In the genomic region with DNA sequence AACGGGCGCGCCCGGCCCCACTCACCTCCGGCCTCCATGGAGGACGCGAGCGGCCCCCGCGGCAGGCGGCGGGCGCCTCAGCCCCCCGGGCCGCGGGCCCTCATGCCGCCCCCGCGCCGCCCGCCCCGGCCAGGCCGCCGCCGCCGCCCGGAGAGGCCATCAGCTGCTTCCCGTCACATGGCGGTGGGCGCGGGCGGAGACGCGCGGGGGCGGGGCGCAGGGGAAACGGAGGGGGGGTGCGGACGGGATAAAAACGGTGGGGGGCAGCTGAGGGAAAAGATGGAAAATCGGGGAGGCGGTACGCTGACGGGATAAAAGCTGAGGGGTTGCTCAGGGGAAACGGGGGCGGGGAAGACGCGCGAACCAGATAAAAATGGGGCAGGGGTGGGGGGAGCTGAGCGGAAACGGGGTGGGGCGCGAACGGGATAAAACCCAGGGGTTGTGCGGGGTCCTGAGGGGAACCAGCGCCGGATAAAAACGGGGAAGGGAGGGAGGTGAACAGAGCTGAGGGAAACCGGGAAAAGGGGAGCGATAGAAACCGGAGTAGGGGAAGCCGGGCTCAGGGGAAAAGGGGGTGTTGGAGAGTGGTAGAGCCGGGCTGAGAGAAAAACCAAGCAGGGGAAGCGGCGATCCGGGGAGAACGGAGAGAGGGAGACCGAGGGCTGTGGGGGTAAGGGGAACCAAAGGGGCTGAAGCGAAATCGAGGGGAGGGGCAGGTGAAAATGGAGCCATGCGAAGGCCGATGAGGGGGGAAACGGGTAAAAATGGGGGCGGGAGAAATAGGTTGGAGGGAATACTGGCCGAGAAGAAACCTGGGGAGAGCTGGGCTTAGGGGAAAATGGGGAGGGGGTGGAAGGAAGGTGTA, we compare ENCODE assay signal across 8 cellular contexts. TPM values are rescaled to one million over a fixed set of nuclear protein-coding genes. Genes with fewer than 3 reads are reported as not detected.
DNase-seq lines count a peak whose midpoint lies in the region; ATAC-seq, FAIRE-seq and TF ChIP-seq lines count a peak whose summit lies in the region.

A gene (minus strand): TSS at position 169 of the 865 bp plus-strand sequence. CDS start 131 bp downstream, at position 38.

- POLR2A ChIA-PET in activated CD8-positive, alpha-beta T cell treated with anti-CD3 and anti-CD28 coated beads for 36 hours (lab: Charles Lee), result interaction anchor here (0.6 to 2.3 kb wide), 10 partner anchors 8 to 315 kb away, joined by 3 to 16 read pairs (median 5); a partner anchor contains a TSS

- no peak for TF ChIP-seq POLR2A in right lobe of liver (IDR thresholded peaks at IDR 0.05)

- no peak for FAIRE-seq in D721Med (lab: Jason Lieb, UNC)

- peak within 1 kb of the TSS; percentile 57 for H3K4me3 ChIP-seq in HAP-1
- H3K4me3 ChIP-seq in ectodermal cell (ENCODE audit: insufficient read depth, low read depth, low read length), result peak within 1 kb of the TSS; percentile 59
- H3K4me3 ChIP-seq in right lobe of liver, result peak within 1 kb of the TSS; percentile 71 to 80 (median 77)

- H3K27me3 ChIP-seq in HAP-1 (ENCODE audit: low read depth) (no peaks in the 10 kb centered on the region), ectodermal cell (ENCODE audit: control insufficient read depth, insufficient read depth, low read length, poor library complexity, severe bottlenecking) (no peaks in the 10 kb centered on the region), right lobe of liver (no peaks in the 10 kb centered on the region)

- H3K4me1 ChIP-seq in HAP-1 (peaks cover 17% of the 10 kb centered on the region), ectodermal cell (ENCODE audit: control insufficient read depth, insufficient read depth, low read length) (no peaks in the 10 kb centered on the region), right lobe of liver (peaks cover 0 to 48% (median 21%) of the 10 kb centered on the region in 4 donors)

- peak; percentile 31 for ATAC-seq in activated CD8-positive, alpha-beta T cell treated with anti-CD3 and anti-CD28 coated beads for 36 hours
- peak; percentile 52 to 63 (median 54) for ATAC-seq in right lobe of liver

- peaks cover 49% of the 10 kb centered on the region for H3K4me1 Mint-ChIP-seq in activated CD8-positive, alpha-beta T cell treated with anti-CD3 and anti-CD28 coated beads for 36 hours (ENCODE audit: low read depth)

- H3K9me3 Mint-ChIP-seq in activated CD8-positive, alpha-beta T cell treated with anti-CD3 and anti-CD28 coated beads for 36 hours, result no peaks in the 10 kb centered on the region

- CTCF ChIA-PET in activated CD8-positive, alpha-beta T cell treated with anti-CD3 and anti-CD28 coated beads for 36 hours (lab: Charles Lee), result interaction anchor here (0.6 to 1.0 kb wide), 3 partner anchors 11 to 53 kb away, joined by 3 to 4 read pairs (median 3); no protein-coding TSS in a partner anchor

- 0% methylated on average over 76 of the region's 76 CpGs for WGBS in ectodermal cell, 2 experiments
- WGBS in right lobe of liver (ENCODE audit: insufficient coverage, low coverage, low lambda C conversion rate, missing lambda C conversion rate), result under 1% methylated on average over 40 of the region's 76 CpGs

- H3K4me3 Mint-ChIP-seq in activated CD8-positive, alpha-beta T cell treated with anti-CD3 and anti-CD28 coated beads for 36 hours, result peak within 1 kb of the TSS; percentile 85

- intact Hi-C loops in activated CD8-positive, alpha-beta T cell treated with anti-CD3 and anti-CD28 coated beads for 36 hours (cut with micrococcal nuclease), result no loop called here
- intact Hi-C loops in right lobe of liver (cut with DNase I), result no loop called here

- H3K9me3 ChIP-seq in HAP-1, result no peaks in the 10 kb centered on the region
- H3K9me3 ChIP-seq in ectodermal cell (ENCODE audit: control insufficient read depth, low read length), result no peaks in the 10 kb centered on the region
- H3K9me3 ChIP-seq in right lobe of liver, result no peaks in the 10 kb centered on the region

- H3K27ac ChIP-seq in ectodermal cell (ENCODE audit: insufficient read depth, low read depth, low read length, poor library complexity, severe bottlenecking) (peak within 1 kb of the TSS; percentile 62), right lobe of liver (peak within 1 kb of the TSS; percentile 84 to 97 (median 96))

- H3K36me3 Mint-ChIP-seq in activated CD8-positive, alpha-beta T cell treated with anti-CD3 and anti-CD28 coated beads for 36 hours (ENCODE audit: low read depth), result no peaks in the 10 kb centered on the region

- peak; percentile 24 for DNase-seq in D721Med (ENCODE audit: insufficient read length, low spot score)
- DNase-seq in HAP-1 (ENCODE audit: low spot score in 2 of 2), result peak in 1 of 2 experiments; percentile 70
- DNase-seq in NCI-H2196 (lab: John Stamatoyannopoulos, UW; ENCODE audit: unreplicated experiment), result peak; percentile 65
- DNase-seq in activated CD8-positive, alpha-beta T cell treated with anti-CD3 and anti-CD28 coated beads for 36 hours, result peak; percentile 63
- DNase-seq in right lobe of liver, result peak; percentile 82 to 87 (median 84)
- peak; percentile 58 for DNase-seq in stimulated activated CD4-positive, alpha-beta T cell treated with anti-CD3 and anti-CD28 coated beads, Interleukin-4, amount 100 ng/mL, for 24 hours
- DNase-seq in SKM-1 (lab: John Stamatoyannopoulos, UW; ENCODE audit: unreplicated experiment), result no peak

- no peaks in the 10 kb centered on the region for H3K27me3 Mint-ChIP-seq in activated CD8-positive, alpha-beta T cell treated with anti-CD3 and anti-CD28 coated beads for 36 hours

- peak within 1 kb of the TSS; percentile 96 for H3K27ac Mint-ChIP-seq in activated CD8-positive, alpha-beta T cell treated with anti-CD3 and anti-CD28 coated beads for 36 hours

- no peak for TF ChIP-seq CTCF in D721Med (IDR thresholded peaks at IDR 0.05; ENCODE audit: insufficient read depth, missing control alignments)
- TF ChIP-seq CTCF in activated CD8-positive, alpha-beta T cell treated with anti-CD3 and anti-CD28 coated beads for 36 hours (IDR thresholded peaks at IDR 0.05), result no peak
- TF ChIP-seq CTCF in right lobe of liver (IDR thresholded peaks at IDR 0.05), result no peak

- in situ Hi-C loops in HAP-1 (cut with MboI; ENCODE audit: low sequenced_read_pairs), result no loop called here

- H3K36me3 ChIP-seq in HAP-1 (replicated peaks), result peaks cover 3% of the 10 kb centered on the region
- H3K36me3 ChIP-seq in ectodermal cell (ENCODE audit: control insufficient read depth, insufficient read depth, low read length), result no peaks in the 10 kb centered on the region
- no peaks in the 10 kb centered on the region for H3K36me3 ChIP-seq in right lobe of liver

RNA-seq across cellular contexts. Expression of the gene that starts here (rescaled TPM):
- 10 to 100 TPM; 26.2 to 27.9 TPM for total RNA-seq in activated CD8-positive, alpha-beta T cell treated with anti-CD3 and anti-CD28 coated beads for 36 hours
- polyA plus RNA-seq in ectodermal cell (2013, experiment 1 of 4), result 27.5 TPM
- polyA plus RNA-seq in ectodermal cell (2013, experiment 2 of 4), result 25.3 TPM
- polyA plus RNA-seq in ectodermal cell (2013, experiment 3 of 4), result 21.5 TPM
- polyA plus RNA-seq in ectodermal cell (2013, experiment 4 of 4), result 22.9 TPM
- total RNA-seq in right lobe of liver, result 10 to 100 TPM; 27.5 to 73.9 (median 49.0) TPM
